ENCODE assay signal across 1 cellular context in genomic region chr5:138032572-138033274, GRCh38.
A peak's percentile ranks its signal among the peaks of the same experiment; 100 is the strongest.
TF ChIP-seq lines count a peak whose summit lies in the region.

Gene FAM13B (minus strand): TSS chr5:138033079. CDS start chr5:138019111, 13,968 bp downstream.

TF ChIP-seq in HepG2, 621 proteins besides CTCF, POLR2A, EP300 and RAD21 (continued from another document and continues in another):
- TF ChIP-seq THAP9 (CRISPR knock-in tag; IDR thresholded peaks at IDR 0.05; ENCODE audit: borderline replicate concordance) (peak; percentile 42; the same call in 1 of the 2 replicates), ZNF260 (CRISPR knock-in tag; IDR thresholded peaks at IDR 0.05; ENCODE audit: borderline replicate concordance, low read depth) (0 out of 2 replicates have a peak, but pooled peaks have one; percentile 61), SAFB2 (CRISPR knock-in tag; IDR thresholded peaks at IDR 0.05; ENCODE audit: borderline replicate concordance, low read depth) (peak; percentile 50; the same call in 1 of the 2 replicates), ZNF225 (CRISPR knock-in tag; IDR thresholded peaks at IDR 0.05) (no peak), ZNF501 (CRISPR knock-in tag; IDR thresholded peaks at IDR 0.05) (peak; percentile 81), TFDP1 (CRISPR knock-in tag; IDR thresholded peaks at IDR 0.05; ENCODE audit: borderline replicate concordance) (peak; percentile 7; the same call in 1 of the 2 replicates), HES4 (CRISPR knock-in tag; IDR thresholded peaks at IDR 0.05; ENCODE audit: borderline replicate concordance) (peak; percentile 22; the same call in 1 of the 2 replicates), ZNF569 (CRISPR knock-in tag; IDR thresholded peaks at IDR 0.05; ENCODE audit: borderline replicate concordance) (peak; percentile 92; the same call in 1 of the 2 replicates), FOXA3 (CRISPR knock-in tag; IDR thresholded peaks at IDR 0.05) (peak; percentile 21; the same call in 1 of the 2 replicates), SIX4 (CRISPR knock-in tag; IDR thresholded peaks at IDR 0.05) (0 out of 2 replicates have a peak, but pooled peaks have one; percentile 10), KLF11 (CRISPR knock-in tag; IDR thresholded peaks at IDR 0.05) (no peak; the same call in 1 of the 2 replicates), ARHGAP35 (CRISPR knock-in tag; IDR thresholded peaks at IDR 0.05; ENCODE audit: borderline replicate concordance) (0 out of 2 replicates have a peak, but pooled peaks have one; percentile 47), ZNF280D (CRISPR knock-in tag; IDR thresholded peaks at IDR 0.05) (no peak; the same call in 1 of the 2 replicates), KMT2B (CRISPR knock-in tag; IDR thresholded peaks at IDR 0.05) (peak; percentile 84), TFDP2 (CRISPR knock-in tag; IDR thresholded peaks at IDR 0.05) (peak; percentile 19; the same call in 1 of the 2 replicates), DMAP1 (CRISPR knock-in tag; IDR thresholded peaks at IDR 0.05) (peak; percentile 69; the same call in 1 of the 2 replicates), RBM22 (optimal IDR thresholded peaks at IDR 0.05; ENCODE audit: low read length) (no peak), ZNF639 (CRISPR knock-in tag; conservative IDR thresholded peaks at IDR 0.05) (peak; percentile 71; the same call in 1 of the 2 replicates), MXD1 (CRISPR knock-in tag; IDR thresholded peaks at IDR 0.05) (peak; percentile 38), MAFG (CRISPR knock-in tag; IDR thresholded peaks at IDR 0.05) (0 out of 2 replicates have a peak, but pooled peaks have one; percentile 13), HDAC1 (CRISPR knock-in tag; IDR thresholded peaks at IDR 0.05) (peak; percentile 58; the same call in 1 of the 2 replicates), ZNF703 (CRISPR knock-in tag; IDR thresholded peaks at IDR 0.05; ENCODE audit: borderline replicate concordance) (no peak), ZNF160 (CRISPR knock-in tag; IDR thresholded peaks at IDR 0.05) (peak; percentile 74; the same call in 1 of the 2 replicates), ZSCAN9 (CRISPR knock-in tag; IDR thresholded peaks at IDR 0.05; ENCODE audit: borderline replicate concordance) (0 out of 2 replicates have a peak, but pooled peaks have one; percentile 18), KLF9 (CRISPR knock-in tag; IDR thresholded peaks at IDR 0.05; ENCODE audit: low read depth) (peak; percentile 10; the same call in 1 of the 2 replicates), ZNF772 (CRISPR knock-in tag; IDR thresholded peaks at IDR 0.05) (peak; percentile 39; the same call in 1 of the 2 replicates), ZNF280B (CRISPR knock-in tag; IDR thresholded peaks at IDR 0.05; ENCODE audit: borderline replicate concordance) (peak; percentile 43; the same call in 1 of the 2 replicates), ZNF740 (CRISPR knock-in tag; IDR thresholded peaks at IDR 0.05) (0 out of 2 replicates have a peak, but pooled peaks have one; percentile 61), ZNF142 (CRISPR knock-in tag; IDR thresholded peaks at IDR 0.05) (no peak), NFKB2 (CRISPR knock-in tag; IDR thresholded peaks at IDR 0.05; ENCODE audit: borderline replicate concordance) (no peak; the same call in 1 of the 2 replicates), NCOA1 (CRISPR knock-in tag; IDR thresholded peaks at IDR 0.05) (peak; percentile 62; the same call in 1 of the 2 replicates), ZNF660 (CRISPR knock-in tag; IDR thresholded peaks at IDR 0.05; ENCODE audit: borderline replicate concordance, low read depth) (no peak), ZNF431 (CRISPR knock-in tag; IDR thresholded peaks at IDR 0.05; ENCODE audit: borderline replicate concordance, low read depth) (0 out of 2 replicates have a peak, but pooled peaks have one; percentile 7), ZNF441 (CRISPR knock-in tag; IDR thresholded peaks at IDR 0.05; ENCODE audit: borderline replicate concordance) (no peak; the same call in 1 of the 2 replicates), KDM5B (CRISPR knock-in tag; IDR thresholded peaks at IDR 0.05; ENCODE audit: borderline replicate concordance) (peak; percentile 56), MEIS2 (CRISPR knock-in tag; IDR thresholded peaks at IDR 0.05) (0 out of 2 replicates have a peak, but pooled peaks have one; percentile 33), ZBTB38 (CRISPR knock-in tag; IDR thresholded peaks at IDR 0.05) (0 out of 2 replicates have a peak, but pooled peaks have one; percentile 42), REL (CRISPR knock-in tag; conservative IDR thresholded peaks at IDR 0.05) (peak; percentile 59; the same call in 1 of the 2 replicates)
